38 cellular contexts compared by ENCODE assay signal in the genomic region with DNA sequence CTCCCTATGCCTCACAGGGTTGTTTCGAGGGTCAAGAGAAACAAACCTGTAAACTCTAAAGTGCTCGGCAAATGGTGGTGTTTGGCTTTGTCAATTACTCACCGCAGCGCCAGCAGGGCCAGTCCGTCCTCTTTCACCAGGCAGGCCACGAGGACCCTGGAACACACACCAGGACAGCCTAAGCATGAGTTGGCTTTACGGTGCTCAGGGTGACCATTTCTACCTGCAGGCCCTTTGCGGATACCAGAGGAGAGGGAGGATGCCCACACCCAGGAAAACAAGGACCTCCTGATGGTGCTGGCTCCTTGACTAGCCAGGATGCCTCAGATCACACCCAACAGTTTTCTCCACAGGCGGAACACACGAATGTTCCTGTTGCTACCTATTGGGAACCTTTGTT. TPM values are rescaled to one million over a fixed set of nuclear protein-coding genes. Genes with fewer than 3 reads are reported as not detected.
"Had no signal": no experiment of that assay in that cellular context is flagged by ENCODE, and none has a peak within 500 bp of the region (broad histone marks: within the 10 kb centered on the region; RNA-seq: fewer than 3 reads in every experiment).

No MANE protein-coding gene starts in this region.

- H3K4me3 ChIP-seq: adrenal gland, body of pancreas, breast epithelium, K562, Peyer's patch, SJSA1 had no signal

- H3K9me3 ChIP-seq: adrenal gland, body of pancreas, breast epithelium, Peyer's patch, SJSA1, SK-N-SH had no signal

- H3K4me1 ChIP-seq: body of pancreas, breast epithelium, SJSA1 had no signal

- ATAC-seq: activated CD4-positive, CD25-positive, alpha-beta regulatory T cell treated with anti-CD3 and anti-CD28 coated beads, Interleukin-2, amount 50 U/mL, for 24 hours; activated CD8-positive, alpha-beta memory T cell treated with anti-CD3 and anti-CD28 coated beads, Interleukin-2, amount 10 ng/mL, durations not matched to agents 7 days and 5 days; activated naive CD4-positive, alpha-beta T cell treated with anti-CD3 and anti-CD28 coated beads, Interleukin-2, amount 50 U/mL, for 72 hours; activated T-cell treated with anti-CD3 and anti-CD28 coated beads, Interleukin-2, amount 50 U/mL, for 72 hours; activated T-helper 17 cell treated with anti-CD3 and anti-CD28 coated beads, Interleukin-2, amount 50 U/mL, for 72 hours; body of pancreas; K562; PC-3 had no signal

- H3K36me3 Mint-ChIP-seq: activated CD4-positive, alpha-beta memory T cell treated with anti-CD3 and anti-CD28 coated beads for 36 hours; activated CD8-positive, alpha-beta memory T cell treated with anti-CD3 and anti-CD28 coated beads, Interleukin-2, amount 10 ng/mL, durations not matched to agents 7 days and 5 days; activated naive CD4-positive, alpha-beta T cell treated with anti-CD3 and anti-CD28 coated beads, Interleukin-2, amount 50 U/mL, for 72 hours had no signal

- H3K9ac ChIP-seq: SK-N-SH had no signal

- H3K4me3 Mint-ChIP-seq: activated CD4-positive, alpha-beta memory T cell treated with anti-CD3 and anti-CD28 coated beads for 36 hours; activated CD8-positive, alpha-beta memory T cell treated with anti-CD3 and anti-CD28 coated beads, Interleukin-2, amount 10 ng/mL, durations not matched to agents 7 days and 5 days; activated naive CD4-positive, alpha-beta T cell treated with anti-CD3 and anti-CD28 coated beads for 36 hours; activated T-cell treated with anti-CD3 and anti-CD28 coated beads, Interleukin-2, amount 50 U/mL, for 72 hours; activated T-helper 17 cell treated with anti-CD3 and anti-CD28 coated beads, Interleukin-2, amount 50 U/mL, for 72 hours; T-helper 1 cell treated with Interleukin-12 subunit alpha and Interleukin-12 subunit beta and Interleukin-4 antibody, amounts not matched to agents 30 μg/mL and 1 μg/mL, for 36 hours; T-helper 2 cell treated with Interferon-gamma antibody and Interleukin-4, amounts not matched to agents 5 μg/mL and 100 μg/mL, for 36 hours had no signal

- H3K36me3 ChIP-seq: adrenal gland, breast epithelium, Peyer's patch, SJSA1 had no signal

- H3K27ac Mint-ChIP-seq: activated CD4-positive, alpha-beta memory T cell treated with anti-CD3 and anti-CD28 coated beads for 36 hours; activated CD8-positive, alpha-beta memory T cell treated with anti-CD3 and anti-CD28 coated beads, Interleukin-2, amount 10 ng/mL, durations not matched to agents 7 days and 5 days; activated naive CD4-positive, alpha-beta T cell treated with anti-CD3 and anti-CD28 coated beads for 36 hours; activated naive CD4-positive, alpha-beta T cell treated with anti-CD3 and anti-CD28 coated beads, Interleukin-2, amount 50 U/mL, for 72 hours; activated T-cell treated with anti-CD3 and anti-CD28 coated beads, Interleukin-2, amount 50 U/mL, for 72 hours; activated T-helper 17 cell treated with anti-CD3 and anti-CD28 coated beads, Interleukin-2, amount 50 U/mL, for 72 hours; T-helper 1 cell treated with Interleukin-12 subunit alpha and Interleukin-12 subunit beta and Interleukin-4 antibody, amounts not matched to agents 30 μg/mL and 1 μg/mL, for 36 hours; T-helper 2 cell treated with Interferon-gamma antibody and Interleukin-4, amounts not matched to agents 5 μg/mL and 100 μg/mL, for 36 hours had no signal

- DNase-seq: activated CD4-positive, alpha-beta memory T cell treated with anti-CD3 and anti-CD28 coated beads for 36 hours; activated CD4-positive, alpha-beta T cell treated with anti-CD3 and anti-CD28 coated beads for 4 hours; activated CD4-positive, alpha-beta T cell treated with anti-CD3 and anti-CD28 coated beads, Interleukin-2, amount 50 U/mL, for 1 hour; activated CD8-positive, alpha-beta memory T cell treated with anti-CD3 and anti-CD28 coated beads, Interleukin-2, amount 10 ng/mL, durations not matched to agents 7 days and 5 days; activated gamma-delta T cell treated with Interleukin-2 at 50 U/mL for 16 hours; activated naive CD4-positive, alpha-beta T cell treated with anti-CD3 and anti-CD28 coated beads for 36 hours; activated T-cell treated with anti-CD3 and anti-CD28 coated beads, Interleukin-2, amount 50 U/mL, for 1 hour; activated T-cell treated with anti-CD3 and anti-CD28 coated beads, Interleukin-2, amount 50 U/mL, for 72 hours; adrenal gland; IMR-90; NCI-H1092 treated with DMSO at 0.1 percent for 48 hours; NCI-H1417; NCI-H146; NCI-H187; NCI-H2029 treated with DMSO at 0.1 percent for 48 hours; NCI-H2107; NCI-H2171; NCI-H510A; NCI-H526; NCI-H748 treated with DMSO at 0.1 percent for 48 hours; NK-92 treated with Interleukin-12 subunit alpha and Interleukin-12 subunit beta, amount 100 ng/mL, for 24 hours; PC-3; Peyer's patch; RPMI8226; SHP77 treated with DMSO at 0.1 percent for 48 hours; SK-N-SH had no signal

- H3K9me3 Mint-ChIP-seq: activated CD4-positive, alpha-beta memory T cell treated with anti-CD3 and anti-CD28 coated beads for 36 hours; activated naive CD4-positive, alpha-beta T cell treated with anti-CD3 and anti-CD28 coated beads for 36 hours; activated naive CD4-positive, alpha-beta T cell treated with anti-CD3 and anti-CD28 coated beads, Interleukin-2, amount 50 U/mL, for 72 hours; activated T-cell treated with anti-CD3 and anti-CD28 coated beads, Interleukin-2, amount 50 U/mL, for 72 hours; activated T-helper 17 cell treated with anti-CD3 and anti-CD28 coated beads, Interleukin-2, amount 50 U/mL, for 72 hours; T-helper 1 cell treated with Interleukin-12 subunit alpha and Interleukin-12 subunit beta and Interleukin-4 antibody, amounts not matched to agents 30 μg/mL and 1 μg/mL, for 36 hours; T-helper 2 cell treated with Interferon-gamma antibody and Interleukin-4, amounts not matched to agents 5 μg/mL and 100 μg/mL, for 36 hours had no signal

- FAIRE-seq: astrocyte, K562, TTC549 had no signal

- H3K27me3 ChIP-seq: adrenal gland, body of pancreas, breast epithelium, Peyer's patch had no signal

- H3K27ac ChIP-seq: adrenal gland, body of pancreas, breast epithelium, Peyer's patch, SJSA1 had no signal

RNA-seq across cellular contexts. Expression of gene COL2A1, which starts 11.5 kb away (rescaled TPM):
- total RNA-seq: activated CD4-positive, alpha-beta memory T cell treated with anti-CD3 and anti-CD28 coated beads for 36 hours; activated naive CD4-positive, alpha-beta T cell treated with anti-CD3 and anti-CD28 coated beads for 36 hours; activated naive CD4-positive, alpha-beta T cell treated with anti-CD3 and anti-CD28 coated beads, Interleukin-2, amount 50 U/mL, for 72 hours; activated T-helper 17 cell treated with anti-CD3 and anti-CD28 coated beads, Interleukin-2, amount 50 U/mL, for 72 hours; body of pancreas; IMR-90; K562; M059J; SJSA1 had no signal
